ENCODE assay signal across 33 cellular contexts in the genomic region with DNA sequence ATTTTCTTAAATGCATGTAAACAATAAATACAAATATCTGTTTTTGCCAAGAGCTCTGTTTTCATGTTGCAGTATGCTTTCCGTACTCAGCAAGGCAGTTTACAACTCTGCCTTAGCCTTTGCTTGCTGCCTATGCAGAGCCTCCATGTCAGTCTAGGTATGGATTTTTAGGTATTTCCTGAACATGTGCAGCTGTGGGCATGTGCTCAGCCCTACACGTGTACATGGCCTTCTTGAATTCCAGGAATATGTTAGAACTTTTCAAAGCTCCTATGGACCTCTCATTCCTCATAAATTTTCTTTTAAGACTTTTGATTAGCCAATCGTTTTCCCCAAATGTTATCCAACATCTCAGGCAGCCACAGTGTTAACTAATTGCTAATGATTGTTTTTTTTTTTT.
A peak's percentile ranks its signal among the peaks of the same experiment; 100 is the strongest.
DNase-seq lines count a peak whose midpoint lies in the region; ATAC-seq, FAIRE-seq and TF ChIP-seq lines count a peak whose summit lies in the region.
"Had no signal": no experiment of that assay in that cellular context is flagged by ENCODE, and none has a peak within 500 bp of the region (broad histone marks: within the 10 kb centered on the region; RNA-seq: fewer than 3 reads in every experiment).

No MANE protein-coding gene starts in this region.

- H3K9me3 ChIP-seq in HepG2 (ENCODE audit: low read length) (no peaks in the 10 kb centered on the region), right lobe of liver (no peaks in the 10 kb centered on the region), trophoblast cell (ENCODE audit: insufficient read depth, low read depth, low read length) (no peaks in the 10 kb centered on the region)
- H3K9me3 ChIP-seq: A549, BE2C, Caco-2 had no signal

- H3K27me3 ChIP-seq in HepG2 (ENCODE audit: control insufficient read depth in 1 of 2, insufficient read depth in 2 of 2, low read length in 2 of 2), result no peaks in the 10 kb centered on the region
- no peaks in the 10 kb centered on the region for H3K27me3 ChIP-seq in right lobe of liver
- no peaks in the 10 kb centered on the region for H3K27me3 ChIP-seq in trophoblast cell (ENCODE audit: insufficient read depth, low read length)
- H3K27me3 ChIP-seq: BE2C; BLaER1; BLaER1 treated with 17β-estradiol and CSF1 and Interleukin-3, amounts not matched to agents 10 nM and 100 nM had no signal

- H3K36me3 ChIP-seq in HepG2 (replicated peaks in 1 of 2; ENCODE audit: control insufficient read depth in 1 of 2, insufficient read depth in 2 of 2, low read length in 2 of 2) (no peaks in the 10 kb centered on the region), right lobe of liver (no peaks in the 10 kb centered on the region), trophoblast cell (ENCODE audit: control insufficient read depth in 1 of 2, insufficient read depth in 2 of 2, low read length in 2 of 2) (no peaks in the 10 kb centered on the region)
- H3K36me3 ChIP-seq: BE2C; BLaER1; BLaER1 treated with 17β-estradiol and CSF1 and Interleukin-3, amounts not matched to agents 10 nM and 100 nM had no signal

- no peak for TF ChIP-seq POLR2A in HepG2 (IDR thresholded peaks at IDR 0.05; ENCODE audit: insufficient read depth in 1 of 2, low read depth in 2 of 2, low read length in 2 of 2)
- TF ChIP-seq POLR2A in right lobe of liver (IDR thresholded peaks at IDR 0.05), result no peak

- H4K12ac ChIP-seq in trophoblast cell (ENCODE audit: low read depth, low read length), result no peak overlapping the region

- no peak overlapping the region for H3K4me3 Mint-ChIP-seq in nephron progenitor cell
- H3K4me3 Mint-ChIP-seq: B cell; CD14-positive monocyte; CD4-positive, alpha-beta memory T cell; CD4-positive, alpha-beta T cell; CD4-positive, CD25-positive, alpha-beta regulatory T cell; CD8-positive, alpha-beta memory T cell; CD8-positive, alpha-beta T cell had no signal

- H3K27ac ChIP-seq in HepG2 (ENCODE audit: extremely low read length, insufficient read depth, low read length), result no peak overlapping the region
- no peak overlapping the region for H3K27ac ChIP-seq in right lobe of liver
- H3K27ac ChIP-seq in trophoblast cell (ENCODE audit: low read depth, low read length), result no peak overlapping the region
- H3K27ac ChIP-seq: 22Rv1; A549; BLaER1; BLaER1 treated with 17β-estradiol and CSF1 and Interleukin-3, amounts not matched to agents 10 nM and 100 nM; C4-2B had no signal

- no peak overlapping the region for H3K23ac ChIP-seq in trophoblast cell (ENCODE audit: low read length)

- TF ChIP-seq EP300 in HepG2 (IDR thresholded peaks at IDR 0.05; ENCODE audit: low read depth in 2 of 2, low read length in 2 of 2), result no peak
- no peak for TF ChIP-seq EP300 in HepG2 (CRISPR knock-in tag; IDR thresholded peaks at IDR 0.05; ENCODE audit: borderline replicate concordance)

- TF ChIP-seq CTCF in HepG2 (CRISPR knock-in tag; IDR thresholded peaks at IDR 0.05) (no peak), right lobe of liver (IDR thresholded peaks at IDR 0.05) (no peak), nephron progenitor cell (IDR thresholded peaks at IDR 0.05) (no peak)

- H2AFZ ChIP-seq in HepG2 (ENCODE audit: low read length) (no peak overlapping the region), trophoblast cell (ENCODE audit: insufficient read depth, low read length, poor library complexity) (no peak overlapping the region)

- DNase-seq in HepG2 (ENCODE audit: low spot score), result no peak
- no peak for DNase-seq in right lobe of liver
- DNase-seq in nephron progenitor cell, result no peak
- DNase-seq in trophoblast cell, result peak; percentile 22 to 66
- no peak for DNase-seq in COLO668 (lab: John Stamatoyannopoulos, UW; ENCODE audit: unreplicated experiment)
- DNase-seq in DMS 273 treated with DMSO at 0.1 percent for 48 hours (lab: John Stamatoyannopoulos, UW), result no peak
- DNase-seq: 8988T; ACHN; AML-193; BE2C; C1 segment of cervical spinal cord; Caco-2; Calu3; CD4-positive, alpha-beta memory T cell; CD4-positive, alpha-beta T cell; CD4-positive, CD25-positive, alpha-beta regulatory T cell; CD8-positive, alpha-beta memory T cell; CD8-positive, alpha-beta T cell; COR-L47; DMS153; DMS53; DMS79; DMS79 treated with DMSO at 0.1 percent for 48 hours; DND-41; EL had no signal

- FAIRE-seq in HepG2 (lab: Jason Lieb, UNC), result no peak
- FAIRE-seq: A549, D721Med had no signal

- intact Hi-C loops in HepG2 (cut with micrococcal nuclease; ENCODE audit: unreplicated experiment), result no loop called here
- intact Hi-C loops in right lobe of liver (cut with DNase I), result no loop called here

- no peak overlapping the region for H2BK120ac ChIP-seq in trophoblast cell (ENCODE audit: insufficient read depth, low read length, poor library complexity)

- H3K4me1 ChIP-seq in HepG2 (ENCODE audit: insufficient read depth, low read length) (no peaks in the 10 kb centered on the region), right lobe of liver (no peaks in the 10 kb centered on the region), trophoblast cell (ENCODE audit: control insufficient read depth in 1 of 2, insufficient read depth in 2 of 2, low read length in 2 of 2) (no peaks in the 10 kb centered on the region)
- H3K4me1 ChIP-seq: A549; BE2C; BLaER1; BLaER1 treated with 17β-estradiol and CSF1 and Interleukin-3, amounts not matched to agents 10 nM and 100 nM; Caco-2 had no signal

- peaks cover 12% of the 10 kb centered on the region for H3K36me3 Mint-ChIP-seq in nephron progenitor cell (ENCODE audit: low read depth)
- H3K36me3 Mint-ChIP-seq: CD14-positive monocyte; CD4-positive, alpha-beta memory T cell; CD4-positive, CD25-positive, alpha-beta regulatory T cell; CD8-positive, alpha-beta memory T cell; CD8-positive, alpha-beta T cell had no signal

- H3K14ac ChIP-seq in trophoblast cell (ENCODE audit: low read length), result no peak overlapping the region

- H3K79me1 ChIP-seq in trophoblast cell (ENCODE audit: low read length), result no peaks in the 10 kb centered on the region

- H3K27ac Mint-ChIP-seq in nephron progenitor cell, result peak overlapping the region; percentile 41
- H3K27ac Mint-ChIP-seq: B cell; CD14-positive monocyte; CD4-positive, alpha-beta memory T cell; CD4-positive, alpha-beta T cell; CD4-positive, CD25-positive, alpha-beta regulatory T cell; CD8-positive, alpha-beta memory T cell; CD8-positive, alpha-beta T cell had no signal

- H3K9ac ChIP-seq in HepG2 (ENCODE audit: insufficient read depth, low read depth, low read length) (no peak overlapping the region), trophoblast cell (ENCODE audit: low read length) (no peak overlapping the region)
- H3K9ac ChIP-seq: BLaER1; BLaER1 treated with 17β-estradiol and CSF1 and Interleukin-3, amounts not matched to agents 10 nM and 100 nM had no signal

- no peak overlapping the region for H4K91ac ChIP-seq in trophoblast cell (ENCODE audit: low read depth, low read length)

- no peak overlapping the region for H3K4ac ChIP-seq in trophoblast cell (ENCODE audit: low read depth, low read length)

- H3K4me3 ChIP-seq in HepG2 (replicated peaks in 1 of 3; ENCODE audit: insufficient read depth in 1 of 3, low read depth in 2 of 3, low read length in 3 of 3) (no peak overlapping the region), right lobe of liver (no peak overlapping the region), trophoblast cell (ENCODE audit: low read depth, low read length) (no peak overlapping the region)
- H3K4me3 ChIP-seq: A549; BLaER1; BLaER1 treated with 17β-estradiol and CSF1 and Interleukin-3, amounts not matched to agents 10 nM and 100 nM had no signal

- ATAC-seq in HepG2 (no peak), right lobe of liver (no peak)
- ATAC-seq: A549; CD8-positive, alpha-beta T cell had no signal

- H3K18ac ChIP-seq in trophoblast cell (ENCODE audit: low read length), result no peak overlapping the region

- peaks cover 6% of the 10 kb centered on the region for H3K4me1 Mint-ChIP-seq in nephron progenitor cell
- H3K4me1 Mint-ChIP-seq: B cell; CD14-positive monocyte; CD4-positive, alpha-beta memory T cell; CD4-positive, CD25-positive, alpha-beta regulatory T cell; CD8-positive, alpha-beta memory T cell had no signal

- TF ChIP-seq RAD21 in HepG2 (CRISPR knock-in tag; IDR thresholded peaks at IDR 0.05), result no peak

- peaks cover 40% of the 10 kb centered on the region for H3K9me3 Mint-ChIP-seq in nephron progenitor cell

- in situ Hi-C loops in HepG2 (cut with HindIII; ENCODE audit: extremely low pct_ligation_motif_present, low pct_unique_long_range_greater_than_20kb), result no loop called here

- H3K27me3 Mint-ChIP-seq in nephron progenitor cell (ENCODE audit: low read depth, poor library complexity), result peaks cover 9% of the 10 kb centered on the region

- H2AK5ac ChIP-seq in trophoblast cell (ENCODE audit: low read length), result no peak overlapping the region

- no peak overlapping the region for H4K8ac ChIP-seq in trophoblast cell (ENCODE audit: low read depth, low read length)

- no peaks in the 10 kb centered on the region for H4K20me1 ChIP-seq in HepG2 (ENCODE audit: insufficient read depth, low read length)
- H4K20me1 ChIP-seq: BLaER1; BLaER1 treated with 17β-estradiol and CSF1 and Interleukin-3, amounts not matched to agents 10 nM and 100 nM had no signal

- no peaks in the 10 kb centered on the region for H3K79me2 ChIP-seq in HepG2 (ENCODE audit: insufficient read depth, low read length)
- no peaks in the 10 kb centered on the region for H3K79me2 ChIP-seq in trophoblast cell (ENCODE audit: control insufficient read depth, insufficient read depth, low read length, poor library complexity)

- CTCF ChIA-PET in HepG2 (lab: Yijun Ruan, JAX; ENCODE audit: low intra/inter-chr PET ratio, low total read pairs), result no interaction called here

- POLR2A ChIA-PET in HepG2 (lab: Yijun Ruan, JAX), result no interaction called here

- H2BK5ac ChIP-seq in trophoblast cell (ENCODE audit: low read depth, low read length, poor library complexity), result no peak overlapping the region

- no TSS peak for BruUV-seq in HepG2 (replicated peaks; lab: Mats Ljungman, UMichigan)

- 21% methylated on average over 3 of the region's 3 CpGs for WGBS in HepG2 (ENCODE audit: low lambda C conversion rate)
- WGBS in right lobe of liver (ENCODE audit: insufficient coverage, low coverage, low lambda C conversion rate, missing lambda C conversion rate), result 41% methylated on average over 3 of the region's 3 CpGs
- WGBS in trophoblast cell (ENCODE audit: extremely low coverage, insufficient coverage, insufficient read length), result no CpG with 5 or more reads among the region's 3 CpGs

- H2BK12ac ChIP-seq in trophoblast cell (ENCODE audit: low read length), result no peak overlapping the region

- H3K4me2 ChIP-seq in HepG2 (ENCODE audit: low read depth, low read length) (no peak overlapping the region), trophoblast cell (ENCODE audit: low read length) (no peak overlapping the region)
- H3K4me2 ChIP-seq: A549; BLaER1; BLaER1 treated with 17β-estradiol and CSF1 and Interleukin-3, amounts not matched to agents 10 nM and 100 nM had no signal

Comparison
In these comparisons a context has a peak if more than half of its experiments do, and no peak if none do; other contexts are left out.
1. DNase-seq: peak in trophoblast cell (2 of 2); none in HepG2 (single experiment), right lobe of liver (0 of 3), nephron progenitor cell (single experiment), COLO668 (single experiment) and DMS 273 treated with DMSO at 0.1 percent for 48 hours (single experiment).